8 cellular contexts compared by ENCODE assay signal in the genomic region with DNA sequence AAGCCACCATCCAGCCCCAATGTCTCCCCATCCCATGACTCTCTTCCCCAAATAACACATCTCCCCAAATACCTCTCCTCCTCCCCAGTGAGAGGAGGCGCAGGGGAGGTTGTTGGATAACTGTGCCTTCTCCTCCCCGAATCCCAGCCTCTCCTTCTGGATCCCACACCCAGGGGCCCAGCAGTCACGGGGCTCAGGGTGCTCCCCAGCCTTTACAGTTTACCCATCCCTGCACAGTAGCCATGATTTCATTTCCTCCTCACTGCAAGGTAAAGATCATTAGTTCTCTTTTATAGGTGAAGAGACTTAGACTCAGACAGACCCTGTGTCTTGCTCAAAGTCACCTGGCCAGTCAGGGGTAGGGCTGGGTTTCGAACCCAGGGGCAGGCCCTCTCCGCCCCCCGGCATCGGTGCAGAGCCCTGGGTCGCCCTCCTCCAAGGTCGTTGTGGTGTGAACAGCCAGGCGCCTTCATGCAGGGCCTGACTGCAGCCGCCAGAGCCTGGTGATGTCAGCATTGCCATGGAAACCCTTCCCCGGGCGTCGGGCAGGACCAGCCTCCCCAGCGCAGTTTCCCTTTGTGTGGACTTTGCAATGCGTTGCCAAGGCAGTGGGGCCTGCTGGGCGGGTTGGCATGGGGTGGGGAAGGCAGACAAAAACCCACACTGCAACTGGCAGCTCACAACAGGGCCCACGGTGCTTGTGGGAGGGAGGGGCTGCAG. TPM values are rescaled to one million over a fixed set of nuclear protein-coding genes. Genes with fewer than 3 reads are reported as not detected.
DNase-seq lines count a peak whose midpoint lies in the region; ATAC-seq and TF ChIP-seq lines count a peak whose summit lies in the region.

No MANE protein-coding gene starts in this region.

- peak overlapping the region; percentile 88 for H3K4me2 ChIP-seq in KMS-11

- H3K9ac ChIP-seq in KMS-11 = peak overlapping the region; percentile 53

- H3K27ac Mint-ChIP-seq in natural killer cell = peak overlapping the region; percentile 77 to 97
- peak overlapping the region; percentile 97 for H3K27ac Mint-ChIP-seq in stimulated activated effector memory CD8-positive, alpha-beta T cell treated with anti-CD3 and anti-CD28 coated beads, Interleukin-12 subunit alpha, Interleukin-12 subunit beta, amount 100 ng/mL, for 72 hours

- peaks cover 8 to 15% of the 10 kb centered on the region in 2 donors for H3K4me1 Mint-ChIP-seq in natural killer cell
- H3K4me1 Mint-ChIP-seq in stimulated activated effector memory CD8-positive, alpha-beta T cell treated with anti-CD3 and anti-CD28 coated beads, Interleukin-12 subunit alpha, Interleukin-12 subunit beta, amount 100 ng/mL, for 72 hours = peaks cover 61% of the 10 kb centered on the region

- H3K9me3 Mint-ChIP-seq in natural killer cell = no peaks in the 10 kb centered on the region
- H3K9me3 Mint-ChIP-seq in stimulated activated effector memory CD8-positive, alpha-beta T cell treated with anti-CD3 and anti-CD28 coated beads, Interleukin-12 subunit alpha, Interleukin-12 subunit beta, amount 100 ng/mL, for 72 hours = no peaks in the 10 kb centered on the region

- no peaks in the 10 kb centered on the region for H3K79me2 ChIP-seq in KMS-11 (ENCODE audit: insufficient read depth, low read depth)

- peak; percentile 89 for DNase-seq in ELR (ENCODE audit: low read depth)
- DNase-seq in RPMI8226 = peak; percentile 94
- DNase-seq in activated gamma-delta T cell treated with anti-CD3 and anti-CD28 coated beads, Interleukin-2, amount 50 U/mL, for 16 hours (ENCODE audit: low read depth) = peak; percentile 52
- peak; percentile 91 for DNase-seq in fibroblast of peridontal ligament (ENCODE audit: extremely low read depth)
- DNase-seq in natural killer cell = peak; percentile 71
- peak; percentile 54 to 80 for DNase-seq in stimulated activated effector memory CD8-positive, alpha-beta T cell treated with anti-CD3 and anti-CD28 coated beads, Interleukin-12 subunit alpha, Interleukin-12 subunit beta, amount 100 ng/mL, for 72 hours (ENCODE audit: low spot score in 2 of 2)
- no peak for DNase-seq in OCI-M2 (lab: John Stamatoyannopoulos, UW; ENCODE audit: unreplicated experiment)

- H3K27me3 ChIP-seq in KMS-11 (ENCODE audit: insufficient read depth, low read depth) = no peaks in the 10 kb centered on the region

- H3K4me3 ChIP-seq in KMS-11 (IDR thresholded peaks at IDR 0.05; ENCODE audit: insufficient read depth, low read depth, low read length) = no peak overlapping the region

- peak overlapping the region; percentile 58 for H3K4me3 Mint-ChIP-seq in natural killer cell
- H3K4me3 Mint-ChIP-seq in stimulated activated effector memory CD8-positive, alpha-beta T cell treated with anti-CD3 and anti-CD28 coated beads, Interleukin-12 subunit alpha, Interleukin-12 subunit beta, amount 100 ng/mL, for 72 hours = peak overlapping the region; percentile 69

- no peaks in the 10 kb centered on the region for H3K36me3 Mint-ChIP-seq in natural killer cell
- H3K36me3 Mint-ChIP-seq in stimulated activated effector memory CD8-positive, alpha-beta T cell treated with anti-CD3 and anti-CD28 coated beads, Interleukin-12 subunit alpha, Interleukin-12 subunit beta, amount 100 ng/mL, for 72 hours = no peaks in the 10 kb centered on the region

- H2AFZ ChIP-seq in KMS-11 (ENCODE audit: low read depth) = peak overlapping the region; percentile 94

- peaks cover 36% of the 10 kb centered on the region for H3K4me1 ChIP-seq in KMS-11 (ENCODE audit: low read depth, poor library complexity, severe bottlenecking)

- peaks cover 1 to 4% of the 10 kb centered on the region in 2 donors for H3K27me3 Mint-ChIP-seq in natural killer cell (ENCODE audit: low read depth in 2 of 2)

- TF ChIP-seq CTCF in KMS-11 (conservative IDR thresholded peaks at IDR 0.05; ENCODE audit: low read depth, low read length) = no peak
- TF ChIP-seq CTCF in natural killer cell (IDR thresholded peaks at IDR 0.05) = no peak

- peak overlapping the region; percentile 63 for H3K27ac ChIP-seq in KMS-11

- peak; percentile 87 to 96 (median 91) for ATAC-seq in natural killer cell
- peak; percentile 90 for ATAC-seq in stimulated activated effector memory CD8-positive, alpha-beta T cell treated with anti-CD3 and anti-CD28 coated beads, Interleukin-12 subunit alpha, Interleukin-12 subunit beta, amount 100 ng/mL, for 72 hours

- intact Hi-C loops in natural killer cell (cut with micrococcal nuclease) = no loop called here

- H4K20me1 ChIP-seq in KMS-11 (ENCODE audit: insufficient read depth) = no peaks in the 10 kb centered on the region

- no peaks in the 10 kb centered on the region for H3K36me3 ChIP-seq in KMS-11 (ENCODE audit: insufficient read depth)

RNA-seq across cellular contexts. Expression of a gene that starts 53.3 kb away (rescaled TPM):
- total RNA-seq in natural killer cell = 100 to 1,000 TPM in 2 of 3 donors, 10 to 100 TPM in 1; 51.1 to 123 (median 110) TPM
